1 cellular context compared by ENCODE assay signal in genomic region chr11:16603890-16604783, GRCh38.
TF ChIP-seq lines count a peak whose summit lies in the region.

No MANE protein-coding gene starts in this region.

TF ChIP-seq in HepG2, 621 proteins besides CTCF, POLR2A, EP300 and RAD21 (continued from another document):
- peak; percentile 36; the same call in 1 of the 2 replicates for TF ChIP-seq ZFP91 (CRISPR knock-in tag; IDR thresholded peaks at IDR 0.05; ENCODE audit: borderline replicate concordance)
- TF ChIP-seq, protein P1, sequence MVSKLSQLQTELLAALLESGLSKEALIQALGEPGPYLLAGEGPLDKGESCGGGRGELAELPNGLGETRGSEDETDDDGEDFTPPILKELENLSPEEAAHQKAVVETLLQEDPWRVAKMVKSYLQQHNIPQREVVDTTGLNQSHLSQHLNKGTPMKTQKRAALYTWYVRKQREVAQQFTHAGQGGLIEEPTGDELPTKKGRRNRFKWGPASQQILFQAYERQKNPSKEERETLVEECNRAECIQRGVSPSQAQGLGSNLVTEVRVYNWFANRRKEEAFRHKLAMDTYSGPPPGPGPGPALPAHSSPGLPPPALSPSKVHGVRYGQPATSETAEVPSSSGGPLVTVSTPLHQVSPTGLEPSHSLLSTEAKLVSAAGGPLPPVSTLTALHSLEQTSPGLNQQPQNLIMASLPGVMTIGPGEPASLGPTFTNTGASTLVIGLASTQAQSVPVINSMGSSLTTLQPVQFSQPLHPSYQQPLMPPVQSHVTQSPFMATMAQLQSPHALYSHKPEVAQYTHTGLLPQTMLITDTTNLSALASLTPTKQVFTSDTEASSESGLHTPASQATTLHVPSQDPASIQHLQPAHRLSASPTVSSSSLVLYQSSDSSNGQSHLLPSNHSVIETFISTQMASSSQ (IDR thresholded peaks at IDR 0.05; ENCODE audit: low read depth): no peak
- TF ChIP-seq, protein P1 (CRISPR knock-in tag; IDR thresholded peaks at IDR 0.05; ENCODE audit: borderline replicate concordance): no peak
- peak; percentile 26; the same call in 1 of the 2 replicates for TF ChIP-seq ZBTB7B (CRISPR knock-in tag; IDR thresholded peaks at IDR 0.05)
- 0 out of 2 replicates have a peak, but pooled peaks have one; percentile 14 for TF ChIP-seq ZNF777 (CRISPR knock-in tag; IDR thresholded peaks at IDR 0.05)
- TF ChIP-seq ZNF782 (CRISPR knock-in tag; IDR thresholded peaks at IDR 0.05; ENCODE audit: borderline replicate concordance): 0 out of 2 replicates have a peak, but pooled peaks have one; percentile 7
- TF ChIP-seq SAP130 (CRISPR knock-in tag; IDR thresholded peaks at IDR 0.05; ENCODE audit: low read depth): peak; percentile 15; the same call in 1 of the 2 replicates
- 0 out of 2 replicates have a peak, but pooled peaks have one; percentile 25 for TF ChIP-seq KMT2A (CRISPR knock-in tag; IDR thresholded peaks at IDR 0.05)
- 0 out of 2 replicates have a peak, but pooled peaks have one; percentile 4 for TF ChIP-seq GABPB1 (CRISPR knock-in tag; IDR thresholded peaks at IDR 0.05)
- TF ChIP-seq ZNF772 (CRISPR knock-in tag; IDR thresholded peaks at IDR 0.05): no peak
